ENCODE assay signal across 19 cellular contexts in genomic region chr17:22145605-22146178, GRCh38.
DNase-seq lines count a peak whose midpoint lies in the region; ATAC-seq, FAIRE-seq and TF ChIP-seq lines count a peak whose summit lies in the region.
"Had no signal": no experiment of that assay in that cellular context is flagged by ENCODE, and none has a peak within 500 bp of the region (broad histone marks: within the 10 kb centered on the region; RNA-seq: fewer than 3 reads in every experiment).

No MANE protein-coding gene starts in this region.

- no peak for FAIRE-seq in K562 (lab: Jason Lieb, UNC)
- FAIRE-seq: GM12892, GM18507, H1, HepG2 had no signal

- H3K36me3 Mint-ChIP-seq in GM23338 (ENCODE audit: low read depth), result peaks cover 4% of the 10 kb centered on the region; the same call in 1 of the 3 replicates
- H3K36me3 Mint-ChIP-seq in stimulated activated memory B cell treated with anti-CD40 and anti-IgM and Interleukin-4, amounts not matched to agents 10 μg/mL and 1 μg/mL and 100 μg/mL, for 72 hours, result no peaks in the 10 kb centered on the region
- H3K36me3 Mint-ChIP-seq in natural killer cell treated with Interleukin-12 subunit alpha and Interleukin-12 subunit beta and Interleukin-15 and Interleukin-18, amount 100 ng/mL, for 72 hours, result peaks cover 6% of the 10 kb centered on the region
- H3K36me3 Mint-ChIP-seq: CD8-positive, alpha-beta T cell; IgD-negative memory B cell had no signal

- H3K9ac ChIP-seq in K562 (ENCODE audit: insufficient read depth in 1 of 2, low read depth in 2 of 2, low read length in 2 of 2), result no peak overlapping the region; a peak in 1 of 4 replicates
- H3K9ac ChIP-seq: BLaER1 treated with 17β-estradiol and CSF1 and Interleukin-3, amounts not matched to agents 10 nM and 100 nM had no signal

- no peaks in the 10 kb centered on the region for H3K9me2 ChIP-seq in GM23338 (ENCODE audit: insufficient read depth)

- TF ChIP-seq EP300 in K562 (IDR thresholded peaks at IDR 0.05; ENCODE audit: low read length), result no peak

- H3K4me3 Mint-ChIP-seq in GM23338, result no peak overlapping the region
- H3K4me3 Mint-ChIP-seq in stimulated activated memory B cell treated with anti-CD40 and anti-IgM and Interleukin-4, amounts not matched to agents 10 μg/mL and 1 μg/mL and 100 μg/mL, for 72 hours, result no peak overlapping the region
- no peak overlapping the region for H3K4me3 Mint-ChIP-seq in natural killer cell treated with Interleukin-12 subunit alpha and Interleukin-12 subunit beta and Interleukin-15 and Interleukin-18, amount 100 ng/mL, for 72 hours
- H3K4me3 Mint-ChIP-seq: B cell; CD8-positive, alpha-beta T cell; IgD-negative memory B cell had no signal

- no peak for TF ChIP-seq RAD21 in K562 (CRISPR knock-in tag; conservative IDR thresholded peaks at IDR 0.05 in 1 of 2, IDR thresholded peaks at IDR 0.05 in 1 of 2)

- no peaks in the 10 kb centered on the region for H3K4me1 ChIP-seq in GM23338 (ENCODE audit: insufficient read depth)
- H3K4me1 ChIP-seq in K562 (replicated peaks in 1 of 2; ENCODE audit: control insufficient read depth in 2 of 2, insufficient read depth in 2 of 2, low read length in 2 of 2), result peaks cover 0 to 4% of the 10 kb centered on the region in 2 experiments; a peak in 1 of 5 replicates
- H3K4me1 ChIP-seq: BLaER1 treated with 17β-estradiol and CSF1 and Interleukin-3, amounts not matched to agents 10 nM and 100 nM; HAP-1 had no signal

- H3K27me3 Mint-ChIP-seq in GM23338 (ENCODE audit: insufficient read depth, low read depth, poor library complexity), result no peaks in the 10 kb centered on the region
- no peaks in the 10 kb centered on the region for H3K27me3 Mint-ChIP-seq in stimulated activated memory B cell treated with anti-CD40 and anti-IgM and Interleukin-4, amounts not matched to agents 10 μg/mL and 1 μg/mL and 100 μg/mL, for 72 hours
- no peaks in the 10 kb centered on the region for H3K27me3 Mint-ChIP-seq in natural killer cell treated with Interleukin-12 subunit alpha and Interleukin-12 subunit beta and Interleukin-15 and Interleukin-18, amount 100 ng/mL, for 72 hours
- H3K27me3 Mint-ChIP-seq: B cell, IgD-negative memory B cell had no signal

- TF ChIP-seq CTCF in GM23338 (conservative IDR thresholded peaks at IDR 0.05; ENCODE audit: low read depth in 2 of 2) (no peak), K562 (IDR thresholded peaks at IDR 0.05 in 2 of 3, conservative IDR thresholded peaks at IDR 0.05 in 1 of 3; ENCODE audit: insufficient read depth in 2 of 3, low read depth in 1 of 3, low read length in 3 of 3) (no peak)

- DNase-seq in GM23338 (ENCODE audit: low spot score) (no peak), OCI-M1 (lab: John Stamatoyannopoulos, UW) (peak; percentile 66), K562 (ENCODE audit: extremely low read depth in 1 of 4, low spot score in 3 of 4) (peak in 1 of 4 experiments; percentile 33), mesenteric fat pad (ENCODE audit: low spot score) (peak; percentile 88), ureter (ENCODE audit: low spot score) (no peak), NCI-H446 treated with DMSO at 0.1 percent for 48 hours (lab: John Stamatoyannopoulos, UW) (no peak)
- no peak for DNase-seq in natural killer cell treated with Interleukin-12 subunit alpha and Interleukin-12 subunit beta and Interleukin-15 and Interleukin-18, amount 100 ng/mL, for 72 hours (ENCODE audit: low spot score)
- DNase-seq: CD8-positive, alpha-beta T cell; COR-L47; GDM1 had no signal

- no peaks in the 10 kb centered on the region for H4K20me1 ChIP-seq in GM23338 (replicated peaks; ENCODE audit: insufficient read depth)
- H4K20me1 ChIP-seq in K562 (replicated peaks; ENCODE audit: control insufficient read depth, insufficient read depth, low read length), result no peaks in the 10 kb centered on the region
- H4K20me1 ChIP-seq: BLaER1 treated with 17β-estradiol and CSF1 and Interleukin-3, amounts not matched to agents 10 nM and 100 nM had no signal

- POLR2A ChIA-PET in K562 (lab: Yijun Ruan, JAX), result interaction anchor here (2.1 kb wide), 1 partner anchor 55 kb away, joined by 6 read pairs; no protein-coding TSS in a partner anchor

- 7% methylated on average over 13 of the region's 13 CpGs for WGBS in K562 (ENCODE audit: insufficient coverage, low coverage, missing lambda C conversion rate)

- H3K27me3 ChIP-seq in GM23338 (ENCODE audit: insufficient read depth) (no peaks in the 10 kb centered on the region), K562 (ENCODE audit: control insufficient read depth in 2 of 2, insufficient read depth in 2 of 2, low read length in 2 of 2) (no peaks in the 10 kb centered on the region)
- H3K27me3 ChIP-seq: BLaER1 treated with 17β-estradiol and CSF1 and Interleukin-3, amounts not matched to agents 10 nM and 100 nM had no signal

- H3K9me1 ChIP-seq in K562 (ENCODE audit: control insufficient read depth, insufficient read depth, low read length), result no peaks in the 10 kb centered on the region

- H2AFZ ChIP-seq in GM23338 (peak overlapping the region; percentile 21; the same call in 1 of the 2 replicates), K562 (ENCODE audit: low read depth, low read length) (no peak overlapping the region)

- H3K27ac Mint-ChIP-seq in GM23338, result no peak overlapping the region
- H3K27ac Mint-ChIP-seq in stimulated activated memory B cell treated with anti-CD40 and anti-IgM and Interleukin-4, amounts not matched to agents 10 μg/mL and 1 μg/mL and 100 μg/mL, for 72 hours, result no peak overlapping the region
- no peak overlapping the region for H3K27ac Mint-ChIP-seq in natural killer cell treated with Interleukin-12 subunit alpha and Interleukin-12 subunit beta and Interleukin-15 and Interleukin-18, amount 100 ng/mL, for 72 hours
- H3K27ac Mint-ChIP-seq: B cell; CD8-positive, alpha-beta T cell; IgD-negative memory B cell had no signal

- in situ Hi-C loops in K562 (cut with MboI), result no loop called here

- H3K79me2 ChIP-seq in GM23338 (replicated peaks; ENCODE audit: insufficient read depth) (no peaks in the 10 kb centered on the region), K562 (ENCODE audit: control insufficient read depth, insufficient read depth, low read length) (peaks cover 92% of the 10 kb centered on the region)

- CTCF ChIA-PET in K562 (lab: Yijun Ruan, JAX; ENCODE audit: low intra/inter-chr PET ratio), result no interaction called here

- ATAC-seq in GM23338, result no peak
- ATAC-seq in K562, result peak; percentile 69
- no peak for ATAC-seq in stimulated activated memory B cell treated with anti-CD40 and anti-IgM and Interleukin-4, amounts not matched to agents 10 μg/mL and 1 μg/mL and 100 μg/mL, for 72 hours
- ATAC-seq in natural killer cell treated with Interleukin-12 subunit alpha and Interleukin-12 subunit beta and Interleukin-15 and Interleukin-18, amount 100 ng/mL, for 72 hours, result no peak
- ATAC-seq: CD8-positive, alpha-beta T cell; HepG2 had no signal

- TF ChIP-seq POLR2A in K562 (conservative IDR thresholded peaks at IDR 0.05), result no peak

- H3K4me2 ChIP-seq in GM23338 (no peak overlapping the region), K562 (ENCODE audit: insufficient read depth, low read length) (peak overlapping the region; percentile 40; the same call in 1 of the 2 replicates)
- H3K4me2 ChIP-seq: BLaER1 treated with 17β-estradiol and CSF1 and Interleukin-3, amounts not matched to agents 10 nM and 100 nM had no signal

- BruUV-seq in K562 (replicated peaks; lab: Mats Ljungman, UMichigan), result no TSS peak

- H3K27ac ChIP-seq in GM23338 (ENCODE audit: low read depth) (no peak overlapping the region), K562 (ENCODE audit: extremely low read depth, low read depth, low read length) (peak overlapping the region; percentile 34; the same call in 1 of the 3 replicates)
- H3K27ac ChIP-seq: BLaER1 treated with 17β-estradiol and CSF1 and Interleukin-3, amounts not matched to agents 10 nM and 100 nM had no signal

- no peaks in the 10 kb centered on the region for H3F3A ChIP-seq in GM23338 (replicated peaks; ENCODE audit: low read depth)

- H3K4me1 Mint-ChIP-seq in GM23338, result no peaks in the 10 kb centered on the region
- no peaks in the 10 kb centered on the region for H3K4me1 Mint-ChIP-seq in stimulated activated memory B cell treated with anti-CD40 and anti-IgM and Interleukin-4, amounts not matched to agents 10 μg/mL and 1 μg/mL and 100 μg/mL, for 72 hours
- no peaks in the 10 kb centered on the region for H3K4me1 Mint-ChIP-seq in natural killer cell treated with Interleukin-12 subunit alpha and Interleukin-12 subunit beta and Interleukin-15 and Interleukin-18, amount 100 ng/mL, for 72 hours (ENCODE audit: low read depth in 2 of 2)
- H3K4me1 Mint-ChIP-seq: B cell, IgD-negative memory B cell had no signal

- H3K9me3 Mint-ChIP-seq in GM23338, result peaks cover 32% of the 10 kb centered on the region
- H3K9me3 Mint-ChIP-seq in stimulated activated memory B cell treated with anti-CD40 and anti-IgM and Interleukin-4, amounts not matched to agents 10 μg/mL and 1 μg/mL and 100 μg/mL, for 72 hours, result no peaks in the 10 kb centered on the region
- peaks cover 5% of the 10 kb centered on the region for H3K9me3 Mint-ChIP-seq in natural killer cell treated with Interleukin-12 subunit alpha and Interleukin-12 subunit beta and Interleukin-15 and Interleukin-18, amount 100 ng/mL, for 72 hours

- H3K4me3 ChIP-seq in GM23338 (no peak overlapping the region), K562 (no peak overlapping the region)
- H3K4me3 ChIP-seq: BLaER1 treated with 17β-estradiol and CSF1 and Interleukin-3, amounts not matched to agents 10 nM and 100 nM; HAP-1 had no signal

- no peaks in the 10 kb centered on the region for H3K9me3 ChIP-seq in K562 (replicated peaks; ENCODE audit: control insufficient read depth, insufficient read depth, low read depth, low read length)
- H3K9me3 ChIP-seq: BLaER1 treated with 17β-estradiol and CSF1 and Interleukin-3, amounts not matched to agents 10 nM and 100 nM; HAP-1 had no signal

- no peaks in the 10 kb centered on the region for H3K36me3 ChIP-seq in GM23338 (ENCODE audit: insufficient read depth)
- H3K36me3 ChIP-seq in K562 (ENCODE audit: control insufficient read depth, insufficient read depth, low read length), result no peaks in the 10 kb centered on the region
- H3K36me3 ChIP-seq: BLaER1 treated with 17β-estradiol and CSF1 and Interleukin-3, amounts not matched to agents 10 nM and 100 nM; HAP-1 had no signal

- intact Hi-C loops in K562 (cut with micrococcal nuclease), result no loop called here

TF ChIP-seq in K562, 482 proteins besides CTCF, POLR2A, EP300 and RAD21 (continues in another document):
- TF ChIP-seq ZBTB8A (IDR thresholded peaks at IDR 0.05; ENCODE audit: partially characterized antibody) (no peak), PKNOX1 (IDR thresholded peaks at IDR 0.05) (peak; percentile 43; the same call in 1 of the 2 replicates)

Comparison
In these comparisons a context has a peak if more than half of its experiments do, and no peak if none do; other contexts are left out.
1. DNase-seq: peak in OCI-M1 (single experiment) and mesenteric fat pad (single experiment); none in GM23338 (single experiment), ureter (single experiment), natural killer cell treated with Interleukin-12 subunit alpha and Interleukin-12 subunit beta and Interleukin-15 and Interleukin-18, amount 100 ng/mL, for 72 hours (single experiment) and NCI-H446 treated with DMSO at 0.1 percent for 48 hours (single experiment).